In the genomic region with DNA sequence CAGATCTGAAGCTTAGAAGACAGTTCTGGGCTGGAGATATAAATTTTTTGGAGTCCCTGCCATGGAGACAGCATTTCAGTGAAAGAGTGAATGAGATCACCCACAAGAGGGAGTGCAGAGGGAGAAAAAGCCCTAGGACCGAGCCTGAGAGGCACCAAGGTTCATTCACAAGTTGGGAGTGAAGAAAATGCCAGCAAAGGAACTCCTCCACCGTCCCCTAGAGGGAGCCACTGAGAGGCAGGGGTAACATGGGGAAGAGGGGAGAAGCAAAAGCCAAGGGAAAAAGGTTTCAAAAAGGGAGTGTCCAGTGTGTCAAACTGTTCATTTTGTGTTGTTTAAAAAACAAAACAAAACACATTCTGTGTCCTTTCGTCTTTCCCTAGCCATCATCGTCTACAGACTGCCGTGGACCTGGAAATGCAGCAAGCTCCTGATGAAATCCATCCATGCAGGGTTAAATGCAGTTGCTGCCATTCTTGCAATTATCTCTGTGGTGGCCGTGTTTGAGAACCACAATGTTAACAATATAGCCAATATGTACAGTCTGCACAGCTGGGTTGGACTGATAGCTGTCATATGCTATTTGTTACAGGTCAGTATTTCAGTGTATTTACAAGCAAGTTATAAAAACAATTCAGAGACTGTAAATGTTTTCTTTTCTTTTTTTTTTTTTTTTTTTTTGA, we compare ENCODE assay signal across 10 cellular contexts. TPM values are rescaled to one million over a fixed set of nuclear protein-coding genes. Genes with fewer than 3 reads are reported as not detected.
DNase-seq lines count a peak whose midpoint lies in the region; ATAC-seq, FAIRE-seq and TF ChIP-seq lines count a peak whose summit lies in the region.
"Had no signal": no experiment of that assay in that cellular context is flagged by ENCODE, and none has a peak within 500 bp of the region (broad histone marks: within the 10 kb centered on the region; RNA-seq: fewer than 3 reads in every experiment).

No MANE protein-coding gene starts in this region.

- FAIRE-seq in A549 (lab: Jason Lieb, UNC): no peak

- peak; percentile 70 for ATAC-seq in A549
- no peak for ATAC-seq in gastroesophageal sphincter
- ATAC-seq in HG02840 (IDR thresholded peaks at IDR 0.05; ENCODE audit: low FRiP score, unreplicated experiment): no peak
- ATAC-seq in GM21423 (IDR thresholded peaks at IDR 0.05; ENCODE audit: unreplicated experiment): no peak

- no peaks in the 10 kb centered on the region for H3K4me1 ChIP-seq in A549
- no peaks in the 10 kb centered on the region for H3K4me1 ChIP-seq in gastroesophageal sphincter

- no peaks in the 10 kb centered on the region for H3K27me3 ChIP-seq in gastroesophageal sphincter

- CTCF ChIA-PET in A549 (lab: Yijun Ruan, JAX): interaction anchor here (0.6 to 2.6 kb wide), 4 partner anchors 10 to 1376 kb away, joined by 3 to 18 read pairs (median 4); no protein-coding TSS in a partner anchor

- TF ChIP-seq CTCF in A549 (IDR thresholded peaks at IDR 0.05) (peak; percentile 45), GM10266 (IDR thresholded peaks at IDR 0.05; ENCODE audit: control insufficient read depth, insufficient read depth, low read depth, missing control alignments) (peak; percentile 34), gastroesophageal sphincter (IDR thresholded peaks at IDR 0.05) (peak in 1 of 4 experiments; percentile 24)

- no peak overlapping the region for H3K4me3 ChIP-seq in A549
- no peak overlapping the region for H3K4me3 ChIP-seq in gastroesophageal sphincter

- POLR2A ChIA-PET in A549 (lab: Yijun Ruan, JAX): no interaction called here

- H3K27ac ChIP-seq in A549: no peak overlapping the region
- H3K27ac ChIP-seq in gastroesophageal sphincter: no peak overlapping the region

- H3K36me3 ChIP-seq in gastroesophageal sphincter: peaks cover 0 to 48% of the 10 kb centered on the region in 2 donors

- H3K9me3 ChIP-seq in A549 (no peaks in the 10 kb centered on the region), gastroesophageal sphincter (no peaks in the 10 kb centered on the region)

- DNase-seq in A549 (ENCODE audit: low read depth in 1 of 2, low spot score in 1 of 2) (peak in 1 of 2 experiments; percentile 52), GM10266 (ENCODE audit: extremely low spot score) (no peak), NCI-H69 (lab: John Stamatoyannopoulos, UW) (peak; percentile 82), erythroblast (lab: John Stamatoyannopoulos, UW) (peak; percentile 71 to 81), NCI-H510A treated with DMSO at 0.1 percent for 48 hours (lab: John Stamatoyannopoulos, UW) (no peak)
- DNase-seq: cerebellar nuclear complex, midbrain had no signal

- TF ChIP-seq EP300 in A549 (IDR thresholded peaks at IDR 0.05) (no peak), gastroesophageal sphincter (IDR thresholded peaks at IDR 0.05) (no peak)

- no peak for TF ChIP-seq RAD21 in A549 (conservative IDR thresholded peaks at IDR 0.05 in 1 of 2, IDR thresholded peaks at IDR 0.05 in 1 of 2)

- no peak overlapping the region for H3K4me2 ChIP-seq in A549

- WGBS in A549 (ENCODE audit: missing lambda C conversion rate): 72% methylated on average over 6 of the region's 6 CpGs
- 90 to 92% methylated on average over 4 to 6 of the region's 6 CpGs for WGBS in gastroesophageal sphincter (ENCODE audit: low coverage in 1 of 2), 2 donors

- TF ChIP-seq POLR2A in A549 (IDR thresholded peaks at IDR 0.05; ENCODE audit: low read length): no peak
- TF ChIP-seq POLR2A in erythroblast (IDR thresholded peaks at IDR 0.05; ENCODE audit: low read length): no peak
- TF ChIP-seq POLR2A in gastroesophageal sphincter (IDR thresholded peaks at IDR 0.05): no peak

TF ChIP-seq in A549, 52 proteins besides CTCF, POLR2A, EP300 and RAD21:
- TF ChIP-seq ZFP36 (IDR thresholded peaks at IDR 0.05; ENCODE audit: borderline replicate concordance, partially characterized antibody) (no peak), RFX5 (IDR thresholded peaks at IDR 0.05) (no peak), NPAS2 (CRISPR knock-in tag; IDR thresholded peaks at IDR 0.05; ENCODE audit: borderline replicate concordance) (no peak), NFE2L2 (conservative IDR thresholded peaks at IDR 0.05; ENCODE audit: low read length) (no peak)

RNA-seq across cellular contexts. Expression of gene CYBRD1, which starts 19.1 kb away (rescaled TPM):
- polyA plus RNA-seq in A549 (2011; rRNA removed) (46.6 and 50.8 TPM in 2 replicates), A549 (2017; fragmentation: RNase III; extraction: RNeasy Plus Mini Kit Qiagen cat#74134 plus additional on column Dnase treatment) (25.3 to 31.6 TPM (median 30.5 TPM) in 3 replicates)
- 14.3 and 20.5 TPM in 2 replicates for polyA plus RNA-seq in A549 (2012; cell fraction: cytosol; rRNA removed)
- polyA plus RNA-seq in A549 (2012; cell fraction: nucleus; rRNA removed): 9.4 and 12.9 TPM in 2 replicates
- 37.4 and 37.7 TPM in 2 replicates for polyA minus RNA-seq in A549 (2011; rRNA and poly(A)+ RNA removed)
- total RNA-seq in gastroesophageal sphincter: 100 to 1,000 TPM; 168 to 365 (median 242) TPM

Comparison
In these comparisons a context has a peak if more than half of its experiments do, and no peak if none do; other contexts are left out.
1. ATAC-seq: peak in A549 (2 of 2); none in gastroesophageal sphincter (single experiment), HG02840 (single experiment) and GM21423 (single experiment).
2. DNase-seq: peak in NCI-H69 (single experiment) and erythroblast (2 of 2); none in GM10266 (single experiment) and NCI-H510A treated with DMSO at 0.1 percent for 48 hours (single experiment).